21 cellular contexts compared by ENCODE assay signal in genomic region chr14:93328546-93328945, GRCh38. TPM values are rescaled to one million over a fixed set of nuclear protein-coding genes. Genes with fewer than 3 reads are reported as not detected.
DNase-seq lines count a peak whose midpoint lies in the region; ATAC-seq, FAIRE-seq and TF ChIP-seq lines count a peak whose summit lies in the region.
"Had no signal": no experiment of that assay in that cellular context is flagged by ENCODE, and none has a peak within 500 bp of the region (broad histone marks: within the 10 kb centered on the region; RNA-seq: fewer than 3 reads in every experiment).

No MANE protein-coding gene starts in this region.

- peaks cover 24% of the 10 kb centered on the region for H3K4me1 Mint-ChIP-seq in WTC11

- CTCF ChIA-PET in WTC11 (lab: Charles Lee), result no interaction called here

- no peaks in the 10 kb centered on the region for H3K27me3 Mint-ChIP-seq in WTC11 (ENCODE audit: low read depth)
- H3K27me3 Mint-ChIP-seq: CD4-positive, alpha-beta T cell had no signal

- H3K9me2 ChIP-seq in Loucy (replicated peaks; ENCODE audit: low read depth, low read length), result no peaks in the 10 kb centered on the region
- H3K9me2 ChIP-seq in hepatocyte (replicated peaks; ENCODE audit: insufficient read depth), result no peaks in the 10 kb centered on the region

- no peak overlapping the region for H3K27ac ChIP-seq in hepatocyte
- no peak overlapping the region for H3K27ac ChIP-seq in small intestine (ENCODE audit: low read depth in 1 of 2, low read length in 1 of 2)
- H3K27ac ChIP-seq: C4-2B had no signal

- H3K36me3 ChIP-seq in Loucy (ENCODE audit: insufficient read depth, low read length), result peaks cover 13% of the 10 kb centered on the region; the same call in 1 of the 2 replicates
- H3K36me3 ChIP-seq in hepatocyte (replicated peaks; ENCODE audit: insufficient read depth, low read depth), result no peaks in the 10 kb centered on the region
- no peaks in the 10 kb centered on the region for H3K36me3 ChIP-seq in small intestine (ENCODE audit: control insufficient read depth in 2 of 2, insufficient read depth in 2 of 2, low read length in 2 of 2)

- H3K9me3 ChIP-seq in Loucy (ENCODE audit: insufficient read depth, low read depth, low read length) (no peaks in the 10 kb centered on the region), hepatocyte (ENCODE audit: low read depth) (no peaks in the 10 kb centered on the region), small intestine (ENCODE audit: control insufficient read depth, low read depth) (no peaks in the 10 kb centered on the region)
- H3K9me3 ChIP-seq: Caco-2 had no signal

- no peaks in the 10 kb centered on the region for H3K27me3 ChIP-seq in Loucy (ENCODE audit: insufficient read depth, low read length, poor library complexity, severe bottlenecking)
- H3K27me3 ChIP-seq in hepatocyte, result no peaks in the 10 kb centered on the region
- H3K27me3 ChIP-seq in small intestine (ENCODE audit: control insufficient read depth in 2 of 2, insufficient read depth in 2 of 2, low read length in 2 of 2), result no peaks in the 10 kb centered on the region

- no peak for DNase-seq in WTC11 (ENCODE audit: low spot score)
- DNase-seq in hepatocyte (ENCODE audit: low spot score), result no peak
- DNase-seq in small intestine, result peak; percentile 22
- no peak for DNase-seq in hypothalamus (lab: John Stamatoyannopoulos, UW)
- DNase-seq in iPS-NIHi11 (ENCODE audit: low spot score), result no peak
- DNase-seq: AML-193; Caco-2; CD4-positive, alpha-beta T cell; DMS153; DMS79; GDM1; GOT3; H7 had no signal

- POLR2A ChIA-PET in WTC11 (lab: Charles Lee), result no interaction called here

- no peaks in the 10 kb centered on the region for H3K36me3 Mint-ChIP-seq in WTC11

- H3K9ac ChIP-seq in Loucy (ENCODE audit: low read depth, low read length, poor library complexity, severe bottlenecking), result peak overlapping the region; percentile 96

- no peak for FAIRE-seq in small intestine (lab: Jason Lieb, UNC)
- FAIRE-seq: A204.1 had no signal

- no peak overlapping the region for H3K27ac Mint-ChIP-seq in WTC11
- H3K27ac Mint-ChIP-seq: CD4-positive, alpha-beta T cell had no signal

- H3K4me3 Mint-ChIP-seq in WTC11, result no peak overlapping the region

- H3F3A ChIP-seq in Loucy (ENCODE audit: low read depth), result no peaks in the 10 kb centered on the region

- H3K4me2 ChIP-seq in Loucy (ENCODE audit: low read depth, low read length, poor library complexity, severe bottlenecking) (peak overlapping the region; percentile 82), hepatocyte (peak overlapping the region; percentile 77)

- ATAC-seq in WTC11, result no peak
- no peak for ATAC-seq in GM19395 (IDR thresholded peaks at IDR 0.05; ENCODE audit: unreplicated experiment)
- ATAC-seq: HCT116 had no signal

- H3K4me1 ChIP-seq in Loucy (ENCODE audit: insufficient read depth, low read length, poor library complexity, severe bottlenecking) (peaks cover 37% of the 10 kb centered on the region), hepatocyte (ENCODE audit: insufficient read depth) (peaks cover 6% of the 10 kb centered on the region), small intestine (ENCODE audit: control insufficient read depth in 2 of 2, insufficient read depth in 1 of 2, low read depth in 1 of 2, low read length in 1 of 2) (peaks cover 0 to 18% of the 10 kb centered on the region in 2 donors)

- peaks cover 81% of the 10 kb centered on the region for H4K20me1 ChIP-seq in Loucy (ENCODE audit: insufficient read depth, low read length, poor library complexity, severe bottlenecking)
- peaks cover 69% of the 10 kb centered on the region for H4K20me1 ChIP-seq in hepatocyte (ENCODE audit: insufficient read depth, poor library complexity, severe bottlenecking)

- WGBS in hepatocyte (ENCODE audit: low lambda C conversion rate, missing lambda C conversion rate), result 92% methylated on average over 6 of the region's 6 CpGs
- WGBS in small intestine, 3 donors, result 73 to 87% (median 84%) methylated on average over 6 of the region's 6 CpGs

- H3K4me3 ChIP-seq in Loucy (ENCODE audit: low read length, poor library complexity, severe bottlenecking) (peak overlapping the region; percentile 93), hepatocyte (no peak overlapping the region), small intestine (ENCODE audit: low read depth in 1 of 2, low read length in 2 of 2) (no peak overlapping the region)

- no peaks in the 10 kb centered on the region for H3K9me3 Mint-ChIP-seq in WTC11
- H3K9me3 Mint-ChIP-seq: CD4-positive, alpha-beta T cell had no signal

- H3K79me2 ChIP-seq in Loucy (ENCODE audit: insufficient read depth, low read length) (peaks cover 97% of the 10 kb centered on the region), hepatocyte (peaks cover 88% of the 10 kb centered on the region)

- H2AFZ ChIP-seq in Loucy (ENCODE audit: low read length), result no peak overlapping the region
- no peak overlapping the region for H2AFZ ChIP-seq in hepatocyte

- TF ChIP-seq CTCF in Loucy (conservative IDR thresholded peaks at IDR 0.05; ENCODE audit: low read length) (no peak), WTC11 (IDR thresholded peaks at IDR 0.05) (no peak), hepatocyte (IDR thresholded peaks at IDR 0.05; ENCODE audit: poor library complexity) (no peak)

TF ChIP-seq in WTC11, 78 proteins besides CTCF, POLR2A, EP300 and RAD21:
- TF ChIP-seq HMGA2 (CRISPR knock-in tag; IDR thresholded peaks at IDR 0.05) (no peak), CREM (CRISPR knock-in tag; IDR thresholded peaks at IDR 0.05) (no peak), ZNF121 (CRISPR knock-in tag; IDR thresholded peaks at IDR 0.05) (peak; percentile 77; the same call in 1 of the 2 replicates)

RNA-seq across cellular contexts. Expression of gene BTBD7, which starts 4.3 kb away (rescaled TPM):
- total RNA-seq in WTC11 (2021) (29.2 to 34.1 TPM (median 31.3 TPM) in 3 replicates), hepatocyte (24.5 and 25.8 TPM in 2 replicates)
- polyA plus RNA-seq in hepatocyte (14.4 and 14.8 TPM in 2 replicates), small intestine (10 to 100 TPM in 1 of 3 donors, 1 to 10 TPM in 2; 9.5 to 10.1 (median 9.6) TPM)

RNA-seq across cellular contexts. Expression of gene COX8C, which starts 18.4 kb away (rescaled TPM):
- total RNA-seq in WTC11 (2021) (not detected in 3 replicates), hepatocyte (not detected in 2 replicates)
- polyA plus RNA-seq in hepatocyte (not detected in 2 replicates), small intestine (not detected)
- total RNA-seq: Caco-2; CD4-positive, alpha-beta T cell; Daoy; H7; HT-29 had no signal
- polyA plus RNA-seq: BJ had no signal
